1 cellular context compared by ENCODE assay signal in the genomic region with DNA sequence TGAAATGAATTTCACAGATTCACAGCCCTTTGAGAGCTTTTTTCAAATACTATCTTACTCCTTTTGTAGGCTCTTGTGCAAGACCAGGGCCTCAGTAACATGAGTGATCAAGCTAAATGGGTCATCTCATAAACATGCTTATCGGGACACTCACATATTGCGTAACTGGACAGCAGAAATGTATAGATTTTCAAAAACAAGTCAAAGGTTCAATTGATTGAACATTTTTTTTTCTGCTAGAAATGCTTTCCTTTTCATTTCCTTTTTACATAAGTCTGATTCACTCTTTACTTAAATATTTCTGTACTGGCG.
A peak's percentile ranks its signal among the peaks of the same experiment; 100 is the strongest.
TF ChIP-seq lines count a peak whose summit lies in the region.

No MANE protein-coding gene starts in this region.

TF ChIP-seq in HepG2, 621 proteins besides CTCF, POLR2A, EP300 and RAD21 (continued from another document and continues in another):
- TF ChIP-seq TEAD3 (CRISPR knock-in tag; optimal IDR thresholded peaks at IDR 0.05; ENCODE audit: borderline replicate concordance) (peak; percentile 80), ARNT (IDR thresholded peaks at IDR 0.05) (no peak), ZSCAN25 (CRISPR knock-in tag; IDR thresholded peaks at IDR 0.05) (no peak), POLR2G (IDR thresholded peaks at IDR 0.05; ENCODE audit: low read depth, low read length) (no peak), SNAPC2 (CRISPR knock-in tag; IDR thresholded peaks at IDR 0.05) (no peak; the same call in 1 of the 2 replicates), SRF (IDR thresholded peaks at IDR 0.05; ENCODE audit: low read depth, low read length) (no peak), THAP7 (CRISPR knock-in tag; IDR thresholded peaks at IDR 0.05) (no peak), HOXA3 (CRISPR knock-in tag; IDR thresholded peaks at IDR 0.05) (peak; percentile 71; the same call in 1 of the 2 replicates), ATRX (CRISPR knock-in tag; IDR thresholded peaks at IDR 0.05; ENCODE audit: borderline replicate concordance) (no peak), ZNF256 (CRISPR knock-in tag; conservative IDR thresholded peaks at IDR 0.05) (no peak), MXD4 (CRISPR knock-in tag; IDR thresholded peaks at IDR 0.05) (no peak), RBAK (CRISPR knock-in tag; IDR thresholded peaks at IDR 0.05) (no peak), NFIB (CRISPR knock-in tag; IDR thresholded peaks at IDR 0.05; ENCODE audit: borderline replicate concordance) (no peak), HOXD1 (CRISPR knock-in tag; IDR thresholded peaks at IDR 0.05) (peak; percentile 74), SRSF4 (IDR thresholded peaks at IDR 0.05; ENCODE audit: low read depth, low read length, poor library complexity, severe bottlenecking) (no peak), ZNF101 (CRISPR knock-in tag; IDR thresholded peaks at IDR 0.05; ENCODE audit: borderline replicate concordance, low read depth) (no peak), ZNF333 (CRISPR knock-in tag; IDR thresholded peaks at IDR 0.05; ENCODE audit: borderline replicate concordance) (no peak), NCOA2 (CRISPR knock-in tag; IDR thresholded peaks at IDR 0.05) (peak; percentile 92), POLR2AphosphoS5 (IDR thresholded peaks at IDR 0.05; ENCODE audit: low read depth, low read length) (no peak), PHB2 (IDR thresholded peaks at IDR 0.05; ENCODE audit: partially characterized antibody) (no peak), PRDM4 (CRISPR knock-in tag; IDR thresholded peaks at IDR 0.05; ENCODE audit: borderline replicate concordance) (no peak), TRAFD1 (CRISPR knock-in tag; IDR thresholded peaks at IDR 0.05; ENCODE audit: borderline replicate concordance) (no peak), ZNF503 (CRISPR knock-in tag; IDR thresholded peaks at IDR 0.05) (peak; percentile 76; the same call in 1 of the 2 replicates)
- TF ChIP-seq, protein P1, sequence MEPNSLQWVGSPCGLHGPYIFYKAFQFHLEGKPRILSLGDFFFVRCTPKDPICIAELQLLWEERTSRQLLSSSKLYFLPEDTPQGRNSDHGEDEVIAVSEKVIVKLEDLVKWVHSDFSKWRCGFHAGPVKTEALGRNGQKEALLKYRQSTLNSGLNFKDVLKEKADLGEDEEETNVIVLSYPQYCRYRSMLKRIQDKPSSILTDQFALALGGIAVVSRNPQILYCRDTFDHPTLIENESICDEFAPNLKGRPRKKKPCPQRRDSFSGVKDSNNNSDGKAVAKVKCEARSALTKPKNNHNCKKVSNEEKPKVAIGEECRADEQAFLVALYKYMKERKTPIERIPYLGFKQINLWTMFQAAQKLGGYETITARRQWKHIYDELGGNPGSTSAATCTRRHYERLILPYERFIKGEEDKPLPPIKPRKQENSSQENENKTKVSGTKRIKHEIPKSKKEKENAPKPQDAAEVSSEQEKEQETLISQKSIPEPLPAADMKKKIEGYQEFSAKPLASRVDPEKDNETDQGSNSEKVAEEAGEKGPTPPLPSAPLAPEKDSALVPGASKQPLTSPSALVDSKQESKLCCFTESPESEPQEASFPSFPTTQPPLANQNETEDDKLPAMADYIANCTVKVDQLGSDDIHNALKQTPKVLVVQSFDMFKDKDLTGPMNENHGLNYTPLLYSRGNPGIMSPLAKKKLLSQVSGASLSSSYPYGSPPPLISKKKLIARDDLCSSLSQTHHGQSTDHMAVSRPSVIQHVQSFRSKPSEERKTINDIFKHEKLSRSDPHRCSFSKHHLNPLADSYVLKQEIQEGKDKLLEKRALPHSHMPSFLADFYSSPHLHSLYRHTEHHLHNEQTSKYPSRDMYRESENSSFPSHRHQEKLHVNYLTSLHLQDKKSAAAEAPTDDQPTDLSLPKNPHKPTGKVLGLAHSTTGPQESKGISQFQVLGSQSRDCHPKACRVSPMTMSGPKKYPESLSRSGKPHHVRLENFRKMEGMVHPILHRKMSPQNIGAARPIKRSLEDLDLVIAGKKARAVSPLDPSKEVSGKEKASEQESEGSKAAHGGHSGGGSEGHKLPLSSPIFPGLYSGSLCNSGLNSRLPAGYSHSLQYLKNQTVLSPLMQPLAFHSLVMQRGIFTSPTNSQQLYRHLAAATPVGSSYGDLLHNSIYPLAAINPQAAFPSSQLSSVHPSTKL (CRISPR knock-in tag; IDR thresholded peaks at IDR 0.05), result peak; percentile 99
- TF ChIP-seq, protein P2, sequence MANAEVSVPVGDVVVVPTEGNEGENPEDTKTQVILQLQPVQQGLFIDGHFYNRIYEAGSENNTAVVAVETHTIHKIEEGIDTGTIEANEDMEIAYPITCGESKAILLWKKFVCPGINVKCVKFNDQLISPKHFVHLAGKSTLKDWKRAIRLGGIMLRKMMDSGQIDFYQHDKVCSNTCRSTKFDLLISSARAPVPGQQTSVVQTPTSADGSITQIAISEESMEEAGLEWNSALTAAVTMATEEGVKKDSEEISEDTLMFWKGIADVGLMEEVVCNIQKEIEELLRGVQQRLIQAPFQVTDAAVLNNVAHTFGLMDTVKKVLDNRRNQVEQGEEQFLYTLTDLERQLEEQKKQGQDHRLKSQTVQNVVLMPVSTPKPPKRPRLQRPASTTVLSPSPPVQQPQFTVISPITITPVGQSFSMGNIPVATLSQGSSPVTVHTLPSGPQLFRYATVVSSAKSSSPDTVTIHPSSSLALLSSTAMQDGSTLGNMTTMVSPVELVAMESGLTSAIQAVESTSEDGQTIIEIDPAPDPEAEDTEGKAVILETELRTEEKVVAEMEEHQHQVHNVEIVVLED (CRISPR knock-in tag; IDR thresholded peaks at IDR 0.05; ENCODE audit: borderline replicate concordance), result no peak
- TF ChIP-seq, protein P3, sequence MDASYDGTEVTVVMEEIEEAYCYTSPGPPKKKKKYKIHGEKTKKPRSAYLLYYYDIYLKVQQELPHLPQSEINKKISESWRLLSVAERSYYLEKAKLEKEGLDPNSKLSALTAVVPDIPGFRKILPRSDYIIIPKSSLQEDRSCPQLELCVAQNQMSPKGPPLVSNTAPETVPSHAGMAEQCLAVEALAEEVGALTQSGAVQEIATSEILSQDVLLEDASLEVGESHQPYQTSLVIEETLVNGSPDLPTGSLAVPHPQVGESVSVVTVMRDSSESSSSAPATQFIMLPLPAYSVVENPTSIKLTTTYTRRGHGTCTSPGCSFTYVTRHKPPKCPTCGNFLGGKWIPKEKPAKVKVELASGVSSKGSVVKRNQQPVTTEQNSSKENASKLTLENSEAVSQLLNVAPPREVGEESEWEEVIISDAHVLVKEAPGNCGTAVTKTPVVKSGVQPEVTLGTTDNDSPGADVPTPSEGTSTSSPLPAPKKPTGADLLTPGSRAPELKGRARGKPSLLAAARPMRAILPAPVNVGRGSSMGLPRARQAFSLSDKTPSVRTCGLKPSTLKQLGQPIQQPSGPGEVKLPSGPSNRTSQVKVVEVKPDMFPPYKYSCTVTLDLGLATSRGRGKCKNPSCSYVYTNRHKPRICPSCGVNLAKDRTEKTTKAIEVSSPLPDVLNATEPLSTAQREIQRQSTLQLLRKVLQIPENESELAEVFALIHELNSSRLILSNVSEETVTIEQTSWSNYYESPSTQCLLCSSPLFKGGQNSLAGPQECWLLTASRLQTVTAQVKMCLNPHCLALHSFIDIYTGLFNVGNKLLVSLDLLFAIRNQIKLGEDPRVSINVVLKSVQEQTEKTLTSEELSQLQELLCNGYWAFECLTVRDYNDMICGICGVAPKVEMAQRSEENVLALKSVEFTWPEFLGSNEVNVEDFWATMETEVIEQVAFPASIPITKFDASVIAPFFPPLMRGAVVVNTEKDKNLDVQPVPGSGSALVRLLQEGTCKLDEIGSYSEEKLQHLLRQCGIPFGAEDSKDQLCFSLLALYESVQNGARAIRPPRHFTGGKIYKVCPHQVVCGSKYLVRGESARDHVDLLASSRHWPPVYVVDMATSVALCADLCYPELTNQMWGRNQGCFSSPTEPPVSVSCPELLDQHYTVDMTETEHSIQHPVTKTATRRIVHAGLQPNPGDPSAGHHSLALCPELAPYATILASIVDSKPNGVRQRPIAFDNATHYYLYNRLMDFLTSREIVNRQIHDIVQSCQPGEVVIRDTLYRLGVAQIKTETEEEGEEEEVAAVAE (CRISPR knock-in tag; IDR thresholded peaks at IDR 0.05; ENCODE audit: borderline replicate concordance), result peak; percentile 43; the same call in 1 of the 2 replicates
- TF ChIP-seq, protein P4, sequence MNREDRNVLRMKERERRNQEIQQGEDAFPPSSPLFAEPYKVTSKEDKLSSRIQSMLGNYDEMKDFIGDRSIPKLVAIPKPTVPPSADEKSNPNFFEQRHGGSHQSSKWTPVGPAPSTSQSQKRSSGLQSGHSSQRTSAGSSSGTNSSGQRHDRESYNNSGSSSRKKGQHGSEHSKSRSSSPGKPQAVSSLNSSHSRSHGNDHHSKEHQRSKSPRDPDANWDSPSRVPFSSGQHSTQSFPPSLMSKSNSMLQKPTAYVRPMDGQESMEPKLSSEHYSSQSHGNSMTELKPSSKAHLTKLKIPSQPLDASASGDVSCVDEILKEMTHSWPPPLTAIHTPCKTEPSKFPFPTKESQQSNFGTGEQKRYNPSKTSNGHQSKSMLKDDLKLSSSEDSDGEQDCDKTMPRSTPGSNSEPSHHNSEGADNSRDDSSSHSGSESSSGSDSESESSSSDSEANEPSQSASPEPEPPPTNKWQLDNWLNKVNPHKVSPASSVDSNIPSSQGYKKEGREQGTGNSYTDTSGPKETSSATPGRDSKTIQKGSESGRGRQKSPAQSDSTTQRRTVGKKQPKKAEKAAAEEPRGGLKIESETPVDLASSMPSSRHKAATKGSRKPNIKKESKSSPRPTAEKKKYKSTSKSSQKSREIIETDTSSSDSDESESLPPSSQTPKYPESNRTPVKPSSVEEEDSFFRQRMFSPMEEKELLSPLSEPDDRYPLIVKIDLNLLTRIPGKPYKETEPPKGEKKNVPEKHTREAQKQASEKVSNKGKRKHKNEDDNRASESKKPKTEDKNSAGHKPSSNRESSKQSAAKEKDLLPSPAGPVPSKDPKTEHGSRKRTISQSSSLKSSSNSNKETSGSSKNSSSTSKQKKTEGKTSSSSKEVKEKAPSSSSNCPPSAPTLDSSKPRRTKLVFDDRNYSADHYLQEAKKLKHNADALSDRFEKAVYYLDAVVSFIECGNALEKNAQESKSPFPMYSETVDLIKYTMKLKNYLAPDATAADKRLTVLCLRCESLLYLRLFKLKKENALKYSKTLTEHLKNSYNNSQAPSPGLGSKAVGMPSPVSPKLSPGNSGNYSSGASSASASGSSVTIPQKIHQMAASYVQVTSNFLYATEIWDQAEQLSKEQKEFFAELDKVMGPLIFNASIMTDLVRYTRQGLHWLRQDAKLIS (CRISPR knock-in tag; IDR thresholded peaks at IDR 0.05), result no peak
- TF ChIP-seq, protein P5, sequence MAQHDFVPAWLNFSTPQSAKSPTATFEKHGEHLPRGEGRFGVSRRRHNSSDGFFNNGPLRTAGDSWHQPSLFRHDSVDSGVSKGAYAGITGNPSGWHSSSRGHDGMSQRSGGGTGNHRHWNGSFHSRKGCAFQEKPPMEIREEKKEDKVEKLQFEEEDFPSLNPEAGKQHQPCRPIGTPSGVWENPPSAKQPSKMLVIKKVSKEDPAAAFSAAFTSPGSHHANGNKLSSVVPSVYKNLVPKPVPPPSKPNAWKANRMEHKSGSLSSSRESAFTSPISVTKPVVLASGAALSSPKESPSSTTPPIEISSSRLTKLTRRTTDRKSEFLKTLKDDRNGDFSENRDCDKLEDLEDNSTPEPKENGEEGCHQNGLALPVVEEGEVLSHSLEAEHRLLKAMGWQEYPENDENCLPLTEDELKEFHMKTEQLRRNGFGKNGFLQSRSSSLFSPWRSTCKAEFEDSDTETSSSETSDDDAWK (CRISPR knock-in tag; IDR thresholded peaks at IDR 0.05), result no peak
- TF ChIP-seq, protein P6, sequence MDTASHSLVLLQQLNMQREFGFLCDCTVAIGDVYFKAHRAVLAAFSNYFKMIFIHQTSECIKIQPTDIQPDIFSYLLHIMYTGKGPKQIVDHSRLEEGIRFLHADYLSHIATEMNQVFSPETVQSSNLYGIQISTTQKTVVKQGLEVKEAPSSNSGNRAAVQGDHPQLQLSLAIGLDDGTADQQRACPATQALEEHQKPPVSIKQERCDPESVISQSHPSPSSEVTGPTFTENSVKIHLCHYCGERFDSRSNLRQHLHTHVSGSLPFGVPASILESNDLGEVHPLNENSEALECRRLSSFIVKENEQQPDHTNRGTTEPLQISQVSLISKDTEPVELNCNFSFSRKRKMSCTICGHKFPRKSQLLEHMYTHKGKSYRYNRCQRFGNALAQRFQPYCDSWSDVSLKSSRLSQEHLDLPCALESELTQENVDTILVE (CRISPR knock-in tag; IDR thresholded peaks at IDR 0.05), result peak; percentile 94
